ENCODE assay signal across 30 cellular contexts in the genomic region with DNA sequence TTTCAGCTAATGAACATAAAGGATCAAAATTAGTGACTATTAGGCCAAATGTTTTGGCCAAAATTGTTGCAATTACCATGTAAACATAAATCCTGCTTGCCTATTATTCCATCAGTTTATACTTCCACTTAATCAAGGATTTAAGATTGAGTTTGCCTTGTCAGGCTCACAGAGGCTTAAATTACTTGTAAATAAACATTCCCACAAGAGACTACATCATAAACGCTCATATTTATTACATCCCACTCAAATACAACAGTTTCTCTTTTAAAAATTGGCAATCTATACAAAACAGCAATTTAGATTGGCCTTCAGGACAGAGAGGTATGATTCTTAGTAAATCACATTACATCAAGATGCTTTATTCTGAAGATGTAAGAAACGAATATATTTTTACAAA.
"Had no signal": no experiment of that assay in that cellular context is flagged by ENCODE, and none has a peak within 500 bp of the region (broad histone marks: within the 10 kb centered on the region; RNA-seq: fewer than 3 reads in every experiment).

No MANE protein-coding gene starts in this region.

- H3K9me3 Mint-ChIP-seq: activated CD4-positive, alpha-beta T cell treated with anti-CD3 and anti-CD28 coated beads, Interleukin-2, amount 10 ng/mL, durations not matched to agents 7 days and 5 days; activated naive CD4-positive, alpha-beta T cell treated with anti-CD3 and anti-CD28 coated beads for 36 hours; activated T-cell treated with anti-CD3 and anti-CD28 coated beads, Interleukin-2, amount 50 U/mL, for 24 hours; T-helper 1 cell treated with Interleukin-12 subunit alpha and Interleukin-12 subunit beta and Interleukin-4 antibody, amounts not matched to agents 30 μg/mL and 1 μg/mL, for 36 hours; T-helper 2 cell treated with Interferon-gamma antibody and Interleukin-4, amounts not matched to agents 5 μg/mL and 100 μg/mL, for 36 hours; WTC11 had no signal

- H3K4me3 ChIP-seq: adrenal gland, body of pancreas, SJSA1 had no signal

- H3K27me3 Mint-ChIP-seq: activated CD4-positive, alpha-beta T cell treated with anti-CD3 and anti-CD28 coated beads for 36 hours; activated CD4-positive, alpha-beta T cell treated with anti-CD3 and anti-CD28 coated beads, Interleukin-2, amount 10 ng/mL, durations not matched to agents 7 days and 5 days; activated T-cell treated with anti-CD3 and anti-CD28 coated beads, Interleukin-2, amount 50 U/mL, for 24 hours had no signal

- H3K27ac ChIP-seq: adrenal gland, body of pancreas, SJSA1 had no signal

- H3K4me2 ChIP-seq: SK-N-SH had no signal

- H3K9me3 ChIP-seq: adrenal gland, body of pancreas, SJSA1, SK-N-SH had no signal

- ATAC-seq: activated CD4-positive, alpha-beta T cell treated with anti-CD3 and anti-CD28 coated beads for 36 hours; activated CD4-positive, CD25-positive, alpha-beta regulatory T cell treated with anti-CD3 and anti-CD28 coated beads, Interleukin-2, amount 50 U/mL, for 24 hours; activated CD8-positive, alpha-beta T cell treated with anti-CD3 and anti-CD28 coated beads, Interleukin-2, amount 10 ng/mL, durations not matched to agents 7 days and 5 days; activated naive CD4-positive, alpha-beta T cell treated with anti-CD3 and anti-CD28 coated beads, Interleukin-2, amount 50 U/mL, for 72 hours; body of pancreas; Panc1; WTC11 had no signal

- H3K9ac ChIP-seq: SK-N-SH had no signal

- DNase-seq: activated CD4-positive, alpha-beta T cell treated with anti-CD3 and anti-CD28 coated beads for 36 hours; activated CD4-positive, alpha-beta T cell treated with anti-CD3 and anti-CD28 coated beads, Interleukin-2, amount 10 ng/mL, durations not matched to agents 7 days and 5 days; activated CD4-positive, alpha-beta T cell treated with anti-CD3 and anti-CD28 coated beads, Interleukin-2, amount 50 U/mL, for 48 hours; activated CD8-positive, alpha-beta T cell treated with anti-CD3 and anti-CD28 coated beads, Interleukin-2, amount 10 ng/mL, durations not matched to agents 7 days and 5 days; activated gamma-delta T cell treated with Interleukin-2 at 50 U/mL for 16 hours; activated naive CD4-positive, alpha-beta T cell treated with anti-CD3 and anti-CD28 coated beads for 36 hours; activated T-cell treated with anti-CD3 and anti-CD28 coated beads, Interleukin-2, amount 50 U/mL, for 24 hours; body of pancreas; central memory CD4-positive, alpha-beta T cell; NCI-H1092 treated with DMSO at 0.1 percent for 48 hours; NCI-H1694; NCI-H1930; NCI-H2081 treated with DMSO at 0.1 percent for 48 hours; NCI-H345; NCI-H524 treated with DMSO at 0.1 percent for 48 hours; NCI-H82; NK-92 treated with Interleukin-12 subunit alpha and Interleukin-12 subunit beta, amount 100 ng/mL, for 24 hours; SHP77; SK-N-SH had no signal

- FAIRE-seq: astrocyte, bronchial epithelial cell, TTC549 had no signal

- H3K36me3 Mint-ChIP-seq: activated naive CD4-positive, alpha-beta T cell treated with anti-CD3 and anti-CD28 coated beads, Interleukin-2, amount 50 U/mL, for 72 hours; WTC11 had no signal

- H3K9me2 ChIP-seq: SK-N-SH had no signal

- H3K4me3 Mint-ChIP-seq: activated CD4-positive, alpha-beta T cell treated with anti-CD3 and anti-CD28 coated beads for 36 hours; activated CD4-positive, alpha-beta T cell treated with anti-CD3 and anti-CD28 coated beads, Interleukin-2, amount 10 ng/mL, durations not matched to agents 7 days and 5 days; activated CD8-positive, alpha-beta T cell treated with anti-CD3 and anti-CD28 coated beads, Interleukin-2, amount 10 ng/mL, durations not matched to agents 7 days and 5 days; activated naive CD4-positive, alpha-beta T cell treated with anti-CD3 and anti-CD28 coated beads for 36 hours; activated T-cell treated with anti-CD3 and anti-CD28 coated beads, Interleukin-2, amount 50 U/mL, for 24 hours; T-helper 1 cell treated with Interleukin-12 subunit alpha and Interleukin-12 subunit beta and Interleukin-4 antibody, amounts not matched to agents 30 μg/mL and 1 μg/mL, for 36 hours; T-helper 2 cell treated with Interferon-gamma antibody and Interleukin-4, amounts not matched to agents 5 μg/mL and 100 μg/mL, for 36 hours; WTC11 had no signal

- H3K27me3 ChIP-seq: adrenal gland, body of pancreas, SJSA1 had no signal

- H3K36me3 ChIP-seq: adrenal gland had no signal

- H3K27ac Mint-ChIP-seq: activated CD4-positive, alpha-beta T cell treated with anti-CD3 and anti-CD28 coated beads for 36 hours; activated CD4-positive, alpha-beta T cell treated with anti-CD3 and anti-CD28 coated beads, Interleukin-2, amount 10 ng/mL, durations not matched to agents 7 days and 5 days; activated CD8-positive, alpha-beta T cell treated with anti-CD3 and anti-CD28 coated beads, Interleukin-2, amount 10 ng/mL, durations not matched to agents 7 days and 5 days; activated naive CD4-positive, alpha-beta T cell treated with anti-CD3 and anti-CD28 coated beads for 36 hours; activated naive CD4-positive, alpha-beta T cell treated with anti-CD3 and anti-CD28 coated beads, Interleukin-2, amount 50 U/mL, for 72 hours; activated T-cell treated with anti-CD3 and anti-CD28 coated beads, Interleukin-2, amount 50 U/mL, for 24 hours; T-helper 1 cell treated with Interleukin-12 subunit alpha and Interleukin-12 subunit beta and Interleukin-4 antibody, amounts not matched to agents 30 μg/mL and 1 μg/mL, for 36 hours; T-helper 2 cell treated with Interferon-gamma antibody and Interleukin-4, amounts not matched to agents 5 μg/mL and 100 μg/mL, for 36 hours had no signal
